Comparison of ENCODE assay signal across 1 cellular context in the genomic region with DNA sequence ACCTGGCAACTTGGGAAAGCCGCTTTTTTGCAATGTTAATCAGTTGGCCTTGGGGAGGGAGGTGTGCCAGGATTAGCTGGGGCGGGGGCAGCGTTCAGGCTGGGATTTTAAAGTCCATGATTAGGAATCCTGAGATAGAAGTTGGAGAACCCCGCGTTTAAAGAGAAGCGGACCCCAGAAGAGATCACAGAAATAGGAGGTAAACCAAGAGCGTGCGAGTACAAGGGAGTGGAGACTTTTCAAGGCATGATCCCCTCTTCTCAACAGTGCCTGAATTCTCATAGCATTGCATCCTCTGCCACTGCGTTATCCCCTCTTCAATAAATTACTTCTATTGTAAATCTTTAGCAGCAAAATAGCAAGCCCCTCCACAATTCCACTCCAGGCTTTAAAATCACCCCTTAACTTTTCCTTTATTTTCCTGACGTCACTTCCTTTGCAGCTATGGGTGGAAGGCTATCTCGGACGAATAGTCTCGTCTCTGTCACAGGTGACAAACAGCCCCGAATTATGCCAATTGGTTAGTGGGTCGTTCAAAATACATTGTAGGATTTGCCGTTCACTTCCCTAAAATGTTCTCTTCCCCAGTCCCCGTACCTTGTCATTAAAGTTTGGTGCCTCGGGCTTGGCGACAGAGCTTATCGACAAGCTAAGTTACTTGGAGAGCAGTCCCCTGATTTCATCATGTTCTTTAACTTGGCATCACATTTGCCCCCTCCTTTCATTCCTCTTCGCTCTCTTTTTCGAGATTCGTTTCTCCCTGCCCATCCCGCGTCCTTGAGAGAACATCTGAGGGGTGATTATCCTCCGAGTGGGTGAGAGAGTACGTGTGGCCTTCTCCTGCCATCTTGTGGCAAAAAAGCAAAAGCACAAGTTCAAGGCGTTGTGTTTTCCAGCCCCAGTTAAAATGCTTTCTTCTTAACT.
A peak's percentile ranks its signal among the peaks of the same experiment; 100 is the strongest.
TF ChIP-seq lines count a peak whose summit lies in the region.

No MANE protein-coding gene starts in this region.

TF ChIP-seq in K562, 482 proteins besides CTCF, POLR2A, EP300 and RAD21 (continued from another document and continues in another):
- TF ChIP-seq, protein P1, sequence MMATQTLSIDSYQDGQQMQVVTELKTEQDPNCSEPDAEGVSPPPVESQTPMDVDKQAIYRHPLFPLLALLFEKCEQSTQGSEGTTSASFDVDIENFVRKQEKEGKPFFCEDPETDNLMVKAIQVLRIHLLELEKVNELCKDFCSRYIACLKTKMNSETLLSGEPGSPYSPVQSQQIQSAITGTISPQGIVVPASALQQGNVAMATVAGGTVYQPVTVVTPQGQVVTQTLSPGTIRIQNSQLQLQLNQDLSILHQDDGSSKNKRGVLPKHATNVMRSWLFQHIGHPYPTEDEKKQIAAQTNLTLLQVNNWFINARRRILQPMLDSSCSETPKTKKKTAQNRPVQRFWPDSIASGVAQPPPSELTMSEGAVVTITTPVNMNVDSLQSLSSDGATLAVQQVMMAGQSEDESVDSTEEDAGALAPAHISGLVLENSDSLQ (IDR thresholded peaks at IDR 0.05) = peak; percentile 46
- TF ChIP-seq FOXJ3 (CRISPR knock-in tag; IDR thresholded peaks at IDR 0.05) (no peak), ZNF75A (CRISPR knock-in tag; IDR thresholded peaks at IDR 0.05) (no peak), SRSF7 (optimal IDR thresholded peaks at IDR 0.05; ENCODE audit: low read depth, low read length) (no peak), NCOR1 (IDR thresholded peaks at IDR 0.05) (no peak; the same call in 1 of the 2 replicates), USF1 (CRISPR knock-in tag; IDR thresholded peaks at IDR 0.05) (no peak), PTRF (tag; IDR thresholded peaks at IDR 0.05) (no peak), TFAP4 (CRISPR knock-in tag; IDR thresholded peaks at IDR 0.05; ENCODE audit: borderline replicate concordance) (peak; percentile 49; the same call in 1 of the 2 replicates), RBM39 (optimal IDR thresholded peaks at IDR 0.05; ENCODE audit: low read depth, low read length) (peak; percentile 71), MTF1 (CRISPR knock-in tag; IDR thresholded peaks at IDR 0.05; ENCODE audit: borderline replicate concordance) (peak; percentile 40; the same call in 1 of the 2 replicates), ELK1 (CRISPR knock-in tag; IDR thresholded peaks at IDR 0.05) (no peak), ZC3H8 (IDR thresholded peaks at IDR 0.05) (no peak), ZNF655 (CRISPR knock-in tag; IDR thresholded peaks at IDR 0.05) (no peak), HMBOX1 (IDR thresholded peaks at IDR 0.05) (0 out of 2 replicates have a peak, but pooled peaks have one; percentile 20), FOXO4 (CRISPR knock-in tag; IDR thresholded peaks at IDR 0.05) (no peak), CHAMP1 (IDR thresholded peaks at IDR 0.05) (peak; percentile 10; the same call in 1 of the 2 replicates), TCF7 (IDR thresholded peaks at IDR 0.05; ENCODE audit: borderline replicate concordance) (no peak), ASH1L (IDR thresholded peaks at IDR 0.05; ENCODE audit: borderline replicate concordance, low read depth, partially characterized antibody) (no peak), RFX7 (CRISPR knock-in tag; IDR thresholded peaks at IDR 0.05) (0 out of 2 replicates have a peak, but pooled peaks have one; percentile 18), THAP12 (CRISPR knock-in tag; IDR thresholded peaks at IDR 0.05) (no peak), ARID1B (IDR thresholded peaks at IDR 0.05) (peak; percentile 36), HEY1 (CRISPR knock-in tag; IDR thresholded peaks at IDR 0.05; ENCODE audit: borderline replicate concordance) (no peak), THRAP3 (IDR thresholded peaks at IDR 0.05; ENCODE audit: borderline replicate concordance) (0 out of 2 replicates have a peak, but pooled peaks have one; percentile 35), HINFP (tag; conservative IDR thresholded peaks at IDR 0.05; ENCODE audit: low read depth) (no peak), NEUROD1 (IDR thresholded peaks at IDR 0.05; ENCODE audit: borderline replicate concordance, low read depth, low read length, partially characterized antibody) (peak; percentile 47)
- TF ChIP-seq, protein P2, sequence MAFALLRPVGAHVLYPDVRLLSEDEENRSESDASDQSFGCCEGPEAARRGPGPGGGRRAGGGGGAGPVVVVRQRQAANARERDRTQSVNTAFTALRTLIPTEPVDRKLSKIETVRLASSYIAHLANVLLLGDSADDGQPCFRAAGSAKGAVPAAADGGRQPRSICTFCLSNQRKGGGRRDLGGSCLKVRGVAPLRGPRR (CRISPR knock-in tag; IDR thresholded peaks at IDR 0.05) = no peak
- TF ChIP-seq, protein P3, sequence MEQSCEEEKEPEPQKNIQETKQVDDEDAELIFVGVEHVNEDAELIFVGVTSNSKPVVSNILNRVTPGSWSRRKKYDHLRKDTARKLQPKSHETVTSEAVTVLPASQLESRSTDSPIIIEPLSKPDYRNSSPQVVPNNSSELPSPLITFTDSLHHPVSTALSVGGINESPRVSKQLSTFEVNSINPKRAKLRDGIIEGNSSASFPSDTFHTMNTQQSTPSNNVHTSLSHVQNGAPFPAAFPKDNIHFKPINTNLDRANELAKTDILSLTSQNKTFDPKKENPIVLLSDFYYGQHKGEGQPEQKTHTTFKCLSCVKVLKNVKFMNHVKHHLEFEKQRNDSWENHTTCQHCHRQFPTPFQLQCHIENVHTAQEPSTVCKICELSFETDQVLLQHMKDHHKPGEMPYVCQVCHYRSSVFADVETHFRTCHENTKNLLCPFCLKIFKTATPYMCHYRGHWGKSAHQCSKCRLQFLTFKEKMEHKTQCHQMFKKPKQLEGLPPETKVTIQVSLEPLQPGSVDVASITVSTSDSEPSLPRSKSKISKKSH (CRISPR knock-in tag; IDR thresholded peaks at IDR 0.05) = no peak
- TF ChIP-seq, protein P4, sequence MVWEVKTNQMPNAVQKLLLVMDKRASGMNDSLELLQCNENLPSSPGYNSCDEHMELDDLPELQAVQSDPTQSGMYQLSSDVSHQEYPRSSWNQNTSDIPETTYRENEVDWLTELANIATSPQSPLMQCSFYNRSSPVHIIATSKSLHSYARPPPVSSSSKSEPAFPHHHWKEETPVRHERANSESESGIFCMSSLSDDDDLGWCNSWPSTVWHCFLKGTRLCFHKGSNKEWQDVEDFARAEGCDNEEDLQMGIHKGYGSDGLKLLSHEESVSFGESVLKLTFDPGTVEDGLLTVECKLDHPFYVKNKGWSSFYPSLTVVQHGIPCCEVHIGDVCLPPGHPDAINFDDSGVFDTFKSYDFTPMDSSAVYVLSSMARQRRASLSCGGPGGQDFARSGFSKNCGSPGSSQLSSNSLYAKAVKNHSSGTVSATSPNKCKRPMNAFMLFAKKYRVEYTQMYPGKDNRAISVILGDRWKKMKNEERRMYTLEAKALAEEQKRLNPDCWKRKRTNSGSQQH (CRISPR knock-in tag; IDR thresholded peaks at IDR 0.05) = no peak
- TF ChIP-seq, protein P5, sequence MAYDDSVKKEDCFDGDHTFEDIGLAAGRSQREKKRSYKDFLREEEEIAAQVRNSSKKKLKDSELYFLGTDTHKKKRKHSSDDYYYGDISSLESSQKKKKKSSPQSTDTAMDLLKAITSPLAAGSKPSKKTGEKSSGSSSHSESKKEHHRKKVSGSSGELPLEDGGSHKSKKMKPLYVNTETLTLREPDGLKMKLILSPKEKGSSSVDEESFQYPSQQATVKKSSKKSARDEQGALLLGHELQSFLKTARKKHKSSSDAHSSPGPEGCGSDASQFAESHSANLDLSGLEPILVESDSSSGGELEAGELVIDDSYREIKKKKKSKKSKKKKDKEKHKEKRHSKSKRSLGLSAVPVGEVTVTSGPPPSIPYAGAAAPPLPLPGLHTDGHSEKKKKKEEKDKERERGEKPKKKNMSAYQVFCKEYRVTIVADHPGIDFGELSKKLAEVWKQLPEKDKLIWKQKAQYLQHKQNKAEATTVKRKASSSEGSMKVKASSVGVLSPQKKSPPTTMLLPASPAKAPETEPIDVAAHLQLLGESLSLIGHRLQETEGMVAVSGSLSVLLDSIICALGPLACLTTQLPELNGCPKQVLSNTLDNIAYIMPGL (CRISPR knock-in tag; IDR thresholded peaks at IDR 0.05) = no peak; the same call in 1 of the 2 replicates
